Comparison of ENCODE assay signal across 2 cellular contexts in genomic region chr15:55254916-55255679, GRCh38.
TF ChIP-seq lines count a peak whose summit lies in the region.

No MANE protein-coding gene starts in this region.

TF ChIP-seq in liver, 16 proteins besides CTCF, POLR2A, EP300 and RAD21 (continued from another document):
- TF ChIP-seq FOXA2 (IDR thresholded peaks at IDR 0.05) (no peak), ZBTB33 (IDR thresholded peaks at IDR 0.05) (no peak), JUND (IDR thresholded peaks at IDR 0.05) (no peak), EGR1 (IDR thresholded peaks at IDR 0.05; ENCODE audit: low read depth in 2 of 2) (no peak), TAF1 (conservative IDR thresholded peaks at IDR 0.05) (no peak), ATF3 (IDR thresholded peaks at IDR 0.05) (no peak), RXRA (IDR thresholded peaks at IDR 0.05) (no peak), FOXA1 (IDR thresholded peaks at IDR 0.05) (no peak), HNF4A (conservative IDR thresholded peaks at IDR 0.05) (no peak), NR2F2 (IDR thresholded peaks at IDR 0.05) (no peak), REST (IDR thresholded peaks at IDR 0.05) (no peak), YY1 (IDR thresholded peaks at IDR 0.05) (no peak)

TF ChIP-seq in HepG2, 621 proteins besides CTCF, POLR2A, EP300 and RAD21 (continued from another document):
- no peak for TF ChIP-seq TFE3 (CRISPR knock-in tag; IDR thresholded peaks at IDR 0.05)
- TF ChIP-seq ZBTB20 (CRISPR knock-in tag; IDR thresholded peaks at IDR 0.05; ENCODE audit: borderline replicate concordance, low read depth) = no peak
- TF ChIP-seq CREM (IDR thresholded peaks at IDR 0.05) = no peak
- TF ChIP-seq CREM (CRISPR knock-in tag; IDR thresholded peaks at IDR 0.05) = no peak
- TF ChIP-seq, protein P1, sequence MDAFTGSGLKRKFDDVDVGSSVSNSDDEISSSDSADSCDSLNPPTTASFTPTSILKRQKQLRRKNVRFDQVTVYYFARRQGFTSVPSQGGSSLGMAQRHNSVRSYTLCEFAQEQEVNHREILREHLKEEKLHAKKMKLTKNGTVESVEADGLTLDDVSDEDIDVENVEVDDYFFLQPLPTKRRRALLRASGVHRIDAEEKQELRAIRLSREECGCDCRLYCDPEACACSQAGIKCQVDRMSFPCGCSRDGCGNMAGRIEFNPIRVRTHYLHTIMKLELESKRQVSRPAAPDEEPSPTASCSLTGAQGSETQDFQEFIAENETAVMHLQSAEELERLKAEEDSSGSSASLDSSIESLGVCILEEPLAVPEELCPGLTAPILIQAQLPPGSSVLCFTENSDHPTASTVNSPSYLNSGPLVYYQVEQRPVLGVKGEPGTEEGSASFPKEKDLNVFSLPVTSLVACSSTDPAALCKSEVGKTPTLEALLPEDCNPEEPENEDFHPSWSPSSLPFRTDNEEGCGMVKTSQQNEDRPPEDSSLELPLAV (CRISPR knock-in tag; conservative IDR thresholded peaks at IDR 0.05; ENCODE audit: low read depth) = no peak
